In the genomic region with DNA sequence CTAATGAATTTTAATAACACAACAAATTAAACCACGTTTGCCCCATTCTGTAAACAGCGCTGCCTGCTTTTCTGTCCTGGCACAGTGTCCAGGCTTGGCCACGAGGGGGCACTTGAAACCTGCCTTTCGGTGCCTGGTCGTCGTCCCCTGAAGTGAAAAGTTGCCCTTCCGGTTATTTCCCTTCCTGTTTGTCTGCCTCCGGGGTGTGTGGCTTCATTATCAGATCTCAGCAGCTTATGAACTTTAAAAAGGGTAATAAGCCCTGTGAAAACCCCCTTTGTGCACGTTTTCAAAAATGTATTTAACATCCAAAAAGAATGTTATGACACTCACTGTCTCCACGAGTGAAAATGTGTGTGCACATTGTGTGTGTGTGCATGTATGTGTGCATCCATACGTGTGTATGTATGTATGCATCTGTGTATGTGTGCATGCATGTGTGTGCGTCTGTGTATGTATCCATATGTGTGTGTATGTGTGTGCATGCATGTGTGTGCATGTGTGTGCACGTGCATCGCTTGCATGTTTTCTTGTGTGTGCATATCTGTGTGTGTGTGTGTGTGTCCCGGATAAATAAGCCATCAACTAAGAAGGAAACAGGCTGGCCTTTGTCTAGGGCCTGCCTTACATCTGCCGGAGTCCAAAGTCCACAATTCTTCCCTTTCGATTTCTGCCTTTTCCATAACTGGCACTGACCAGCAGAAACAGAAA, we compare ENCODE assay signal across 8 cellular contexts.
DNase-seq lines count a peak whose midpoint lies in the region; ATAC-seq and FAIRE-seq lines count a peak whose summit lies in the region.

No MANE protein-coding gene starts in this region.

- DNase-seq in GM19239 (ENCODE audit: insufficient read length, low spot score) = peak; percentile 95
- peak; percentile 65 for DNase-seq in NCI-H69 (lab: John Stamatoyannopoulos, UW)
- peak; percentile 83 for DNase-seq in activated CD4-positive, alpha-beta memory T cell treated with anti-CD3 and anti-CD28 coated beads, Interleukin-2, amount 10 ng/mL, durations not matched to agents 7 days and 5 days
- DNase-seq in effector CD4-positive, alpha-beta T cell = peak; percentile 58
- DNase-seq in memory B cell (ENCODE audit: low spot score in 2 of 2) = peak; percentile 51 to 60
- peak; percentile 65 for DNase-seq in stimulated activated CD8-positive, alpha-beta memory T cell treated with anti-CD3 and anti-CD28 coated beads, Interleukin-12 subunit alpha, Interleukin-12 subunit beta, amount 100 ng/mL, for 1 hour (ENCODE audit: low read depth)

- H3K4me3 Mint-ChIP-seq in activated CD4-positive, alpha-beta memory T cell treated with anti-CD3 and anti-CD28 coated beads, Interleukin-2, amount 10 ng/mL, durations not matched to agents 7 days and 5 days = peak overlapping the region; percentile 42
- peak overlapping the region; percentile 69 for H3K4me3 Mint-ChIP-seq in memory B cell

- no peaks in the 10 kb centered on the region for H3K36me3 Mint-ChIP-seq in activated CD4-positive, alpha-beta memory T cell treated with anti-CD3 and anti-CD28 coated beads, Interleukin-2, amount 10 ng/mL, durations not matched to agents 7 days and 5 days (ENCODE audit: low read depth)
- peaks cover 5% of the 10 kb centered on the region for H3K36me3 Mint-ChIP-seq in memory B cell

- peak overlapping the region; percentile 36 to 70 (median 52); a peak in 20 of 22 replicates for H3K4me2 ChIP-seq in BLaER1 treated with 17β-estradiol and CSF1 and Interleukin-3, amounts not matched to agents 10 nM and 100 nM

- POLR2A ChIA-PET in activated CD4-positive, alpha-beta memory T cell treated with anti-CD3 and anti-CD28 coated beads, Interleukin-2, amount 10 ng/mL, durations not matched to agents 7 days and 5 days (lab: Charles Lee) = no interaction called here

- peaks cover 4 to 13% (median 10%) of the 10 kb centered on the region in 11 experiments; a peak in 14 of 22 replicates for H3K9me3 ChIP-seq in BLaER1 treated with 17β-estradiol and CSF1 and Interleukin-3, amounts not matched to agents 10 nM and 100 nM (replicated peaks in 1 of 11)

- no peaks in the 10 kb centered on the region for H4K20me1 ChIP-seq in BLaER1 treated with 17β-estradiol and CSF1 and Interleukin-3, amounts not matched to agents 10 nM and 100 nM

- no peak overlapping the region for H3K27ac ChIP-seq in BLaER1 treated with 17β-estradiol and CSF1 and Interleukin-3, amounts not matched to agents 10 nM and 100 nM

- H3K4me1 Mint-ChIP-seq in activated CD4-positive, alpha-beta memory T cell treated with anti-CD3 and anti-CD28 coated beads, Interleukin-2, amount 10 ng/mL, durations not matched to agents 7 days and 5 days = peaks cover 17% of the 10 kb centered on the region
- H3K4me1 Mint-ChIP-seq in memory B cell = peaks cover 5% of the 10 kb centered on the region

- no peaks in the 10 kb centered on the region for H3K9me3 Mint-ChIP-seq in activated CD4-positive, alpha-beta memory T cell treated with anti-CD3 and anti-CD28 coated beads, Interleukin-2, amount 10 ng/mL, durations not matched to agents 7 days and 5 days
- no peaks in the 10 kb centered on the region for H3K9me3 Mint-ChIP-seq in memory B cell

- CTCF ChIA-PET in activated CD4-positive, alpha-beta memory T cell treated with anti-CD3 and anti-CD28 coated beads, Interleukin-2, amount 10 ng/mL, durations not matched to agents 7 days and 5 days (lab: Charles Lee) = interaction anchor here (0.6 to 0.7 kb wide), 2 partner anchors 52 to 1194 kb away, joined by 3 to 4 read pairs; no protein-coding TSS in a partner anchor

- ATAC-seq in HG03432 (IDR thresholded peaks at IDR 0.05; ENCODE audit: unreplicated experiment) (peak; percentile 97), memory B cell (ENCODE audit: low read depth) (peak; percentile 79)

- peak overlapping the region in 2 of 11 experiments; percentile 20 to 21; a peak in 1 of 22 replicates for H3K9ac ChIP-seq in BLaER1 treated with 17β-estradiol and CSF1 and Interleukin-3, amounts not matched to agents 10 nM and 100 nM

- peak overlapping the region in 2 of 10 experiments; percentile 15 to 46; a peak in 3 of 20 replicates for H3K4me3 ChIP-seq in BLaER1 treated with 17β-estradiol and CSF1 and Interleukin-3, amounts not matched to agents 10 nM and 100 nM

- no peaks in the 10 kb centered on the region for H3K36me3 ChIP-seq in BLaER1 treated with 17β-estradiol and CSF1 and Interleukin-3, amounts not matched to agents 10 nM and 100 nM

- peak; percentile 90 for FAIRE-seq in GM19239 (lab: Jason Lieb, UNC)

- H3K27me3 ChIP-seq in BLaER1 treated with 17β-estradiol and CSF1 and Interleukin-3, amounts not matched to agents 10 nM and 100 nM = no peaks in the 10 kb centered on the region

- peak overlapping the region; percentile 24 for H3K27ac Mint-ChIP-seq in activated CD4-positive, alpha-beta memory T cell treated with anti-CD3 and anti-CD28 coated beads, Interleukin-2, amount 10 ng/mL, durations not matched to agents 7 days and 5 days
- no peak overlapping the region for H3K27ac Mint-ChIP-seq in memory B cell

- no peaks in the 10 kb centered on the region for H3K27me3 Mint-ChIP-seq in activated CD4-positive, alpha-beta memory T cell treated with anti-CD3 and anti-CD28 coated beads, Interleukin-2, amount 10 ng/mL, durations not matched to agents 7 days and 5 days
- H3K27me3 Mint-ChIP-seq in memory B cell = peaks cover 13% of the 10 kb centered on the region

- H3K4me1 ChIP-seq in BLaER1 treated with 17β-estradiol and CSF1 and Interleukin-3, amounts not matched to agents 10 nM and 100 nM = peaks cover 0 to 17% (median 13%) of the 10 kb centered on the region in 10 experiments; a peak in 14 of 20 replicates
